In the genomic region with DNA sequence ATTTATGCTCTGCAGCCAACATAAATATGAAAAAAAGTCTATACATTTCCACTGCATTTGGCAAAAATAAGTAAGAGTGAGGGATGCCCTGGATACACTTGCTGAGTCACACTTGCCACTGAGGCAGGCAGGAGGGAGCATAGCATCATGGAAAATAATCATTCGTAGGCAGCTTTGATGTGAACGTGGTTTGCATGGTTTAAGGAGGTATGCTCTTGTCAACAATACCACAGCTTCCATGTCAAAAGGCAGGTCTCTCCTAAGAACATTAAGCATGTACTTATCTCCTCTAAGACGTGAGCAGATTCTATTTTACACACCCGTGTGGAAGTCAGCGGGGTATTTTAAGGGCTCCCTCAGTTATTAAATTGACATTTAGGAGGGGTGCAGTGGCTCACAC, we compare ENCODE assay signal across 15 cellular contexts.
DNase-seq lines count a peak whose midpoint lies in the region; ATAC-seq and TF ChIP-seq lines count a peak whose summit lies in the region.
"Had no signal": no experiment of that assay in that cellular context is flagged by ENCODE, and none has a peak within 500 bp of the region (broad histone marks: within the 10 kb centered on the region; RNA-seq: fewer than 3 reads in every experiment).

No MANE protein-coding gene starts in this region.

- H3K36me3 Mint-ChIP-seq in GM23338 (ENCODE audit: low read depth) = no peaks in the 10 kb centered on the region
- H3K36me3 Mint-ChIP-seq: CD4-positive, alpha-beta memory T cell had no signal

- no peak overlapping the region for H3K4me3 ChIP-seq in GM23338
- H3K4me3 ChIP-seq in Jurkat, Clone E6-1 (ENCODE audit: low read length) = no peak overlapping the region

- no peaks in the 10 kb centered on the region for H3K27me3 ChIP-seq in GM23338 (ENCODE audit: insufficient read depth)

- no peaks in the 10 kb centered on the region for H4K20me1 ChIP-seq in GM23338 (replicated peaks; ENCODE audit: insufficient read depth)

- no peak overlapping the region for H3K4me3 Mint-ChIP-seq in GM23338
- H3K4me3 Mint-ChIP-seq: CD4-positive, alpha-beta memory T cell had no signal

- H2AFZ ChIP-seq in GM23338 = peak overlapping the region; percentile 47; the same call in 1 of the 2 replicates

- H3K36me3 ChIP-seq in GM23338 (ENCODE audit: insufficient read depth) = no peaks in the 10 kb centered on the region

- H3K4me1 Mint-ChIP-seq in GM23338 = peaks cover 20% of the 10 kb centered on the region
- H3K4me1 Mint-ChIP-seq: CD4-positive, alpha-beta memory T cell had no signal

- H3K79me2 ChIP-seq in GM23338 (replicated peaks; ENCODE audit: insufficient read depth) = no peaks in the 10 kb centered on the region

- DNase-seq in GM23338 (ENCODE audit: low spot score) = no peak
- peak; percentile 0 for DNase-seq in Jurkat, Clone E6-1 (ENCODE audit: low read depth, low spot score)
- DNase-seq in astrocyte of the hippocampus (ENCODE audit: low read depth, low spot score) = peak; percentile 3
- no peak for DNase-seq in NCI-H345 (lab: John Stamatoyannopoulos, UW)
- DNase-seq in substantia nigra (lab: John Stamatoyannopoulos, UW) = no peak
- DNase-seq: C1 segment of cervical spinal cord; Calu3; CD4-positive, alpha-beta memory T cell; COR-L47; DMS53; DMS79 treated with DMSO at 0.1 percent for 48 hours; GF-D8; H7; HCEC 1CT had no signal

- no peak overlapping the region; the same call in 1 of the 2 replicates for H3K27ac Mint-ChIP-seq in GM23338
- H3K27ac Mint-ChIP-seq: CD4-positive, alpha-beta memory T cell had no signal

- no peak overlapping the region for H3K4me2 ChIP-seq in GM23338

- no peaks in the 10 kb centered on the region for H3K27me3 Mint-ChIP-seq in GM23338 (ENCODE audit: insufficient read depth, low read depth, poor library complexity)

- H3K9me2 ChIP-seq in GM23338 (ENCODE audit: insufficient read depth) = 0 out of 2 replicates have a peak, but pooled peaks cover 10% of the 10 kb centered on the region

- H3K9me3 Mint-ChIP-seq in GM23338 = no peaks in the 10 kb centered on the region

- ATAC-seq in GM23338 = no peak
- ATAC-seq in HG03521 (IDR thresholded peaks at IDR 0.05; ENCODE audit: unreplicated experiment) = no peak

- H3K27ac ChIP-seq in GM23338 (ENCODE audit: low read depth) (no peak overlapping the region), substantia nigra (ENCODE audit: low read depth, low read length, poor library complexity, severe bottlenecking) (no peak overlapping the region)

- peaks cover 15% of the 10 kb centered on the region for H3K4me1 ChIP-seq in GM23338 (ENCODE audit: insufficient read depth)

- no peak for TF ChIP-seq CTCF in GM23338 (conservative IDR thresholded peaks at IDR 0.05; ENCODE audit: low read depth in 2 of 2)

- H3F3A ChIP-seq in GM23338 (replicated peaks; ENCODE audit: low read depth) = no peaks in the 10 kb centered on the region

TF ChIP-seq in GM23338, 12 proteins besides CTCF, POLR2A, EP300 and RAD21 (continues in another document):
- TF ChIP-seq ZNF331 (CRISPR knock-in tag; IDR thresholded peaks at IDR 0.05; ENCODE audit: low read depth) = no peak
- no peak for TF ChIP-seq JUNB (IDR thresholded peaks at IDR 0.05; ENCODE audit: unreplicated experiment)
- TF ChIP-seq STAT1 (IDR thresholded peaks at IDR 0.05; ENCODE audit: unreplicated experiment) = no peak
- TF ChIP-seq, protein P1, sequence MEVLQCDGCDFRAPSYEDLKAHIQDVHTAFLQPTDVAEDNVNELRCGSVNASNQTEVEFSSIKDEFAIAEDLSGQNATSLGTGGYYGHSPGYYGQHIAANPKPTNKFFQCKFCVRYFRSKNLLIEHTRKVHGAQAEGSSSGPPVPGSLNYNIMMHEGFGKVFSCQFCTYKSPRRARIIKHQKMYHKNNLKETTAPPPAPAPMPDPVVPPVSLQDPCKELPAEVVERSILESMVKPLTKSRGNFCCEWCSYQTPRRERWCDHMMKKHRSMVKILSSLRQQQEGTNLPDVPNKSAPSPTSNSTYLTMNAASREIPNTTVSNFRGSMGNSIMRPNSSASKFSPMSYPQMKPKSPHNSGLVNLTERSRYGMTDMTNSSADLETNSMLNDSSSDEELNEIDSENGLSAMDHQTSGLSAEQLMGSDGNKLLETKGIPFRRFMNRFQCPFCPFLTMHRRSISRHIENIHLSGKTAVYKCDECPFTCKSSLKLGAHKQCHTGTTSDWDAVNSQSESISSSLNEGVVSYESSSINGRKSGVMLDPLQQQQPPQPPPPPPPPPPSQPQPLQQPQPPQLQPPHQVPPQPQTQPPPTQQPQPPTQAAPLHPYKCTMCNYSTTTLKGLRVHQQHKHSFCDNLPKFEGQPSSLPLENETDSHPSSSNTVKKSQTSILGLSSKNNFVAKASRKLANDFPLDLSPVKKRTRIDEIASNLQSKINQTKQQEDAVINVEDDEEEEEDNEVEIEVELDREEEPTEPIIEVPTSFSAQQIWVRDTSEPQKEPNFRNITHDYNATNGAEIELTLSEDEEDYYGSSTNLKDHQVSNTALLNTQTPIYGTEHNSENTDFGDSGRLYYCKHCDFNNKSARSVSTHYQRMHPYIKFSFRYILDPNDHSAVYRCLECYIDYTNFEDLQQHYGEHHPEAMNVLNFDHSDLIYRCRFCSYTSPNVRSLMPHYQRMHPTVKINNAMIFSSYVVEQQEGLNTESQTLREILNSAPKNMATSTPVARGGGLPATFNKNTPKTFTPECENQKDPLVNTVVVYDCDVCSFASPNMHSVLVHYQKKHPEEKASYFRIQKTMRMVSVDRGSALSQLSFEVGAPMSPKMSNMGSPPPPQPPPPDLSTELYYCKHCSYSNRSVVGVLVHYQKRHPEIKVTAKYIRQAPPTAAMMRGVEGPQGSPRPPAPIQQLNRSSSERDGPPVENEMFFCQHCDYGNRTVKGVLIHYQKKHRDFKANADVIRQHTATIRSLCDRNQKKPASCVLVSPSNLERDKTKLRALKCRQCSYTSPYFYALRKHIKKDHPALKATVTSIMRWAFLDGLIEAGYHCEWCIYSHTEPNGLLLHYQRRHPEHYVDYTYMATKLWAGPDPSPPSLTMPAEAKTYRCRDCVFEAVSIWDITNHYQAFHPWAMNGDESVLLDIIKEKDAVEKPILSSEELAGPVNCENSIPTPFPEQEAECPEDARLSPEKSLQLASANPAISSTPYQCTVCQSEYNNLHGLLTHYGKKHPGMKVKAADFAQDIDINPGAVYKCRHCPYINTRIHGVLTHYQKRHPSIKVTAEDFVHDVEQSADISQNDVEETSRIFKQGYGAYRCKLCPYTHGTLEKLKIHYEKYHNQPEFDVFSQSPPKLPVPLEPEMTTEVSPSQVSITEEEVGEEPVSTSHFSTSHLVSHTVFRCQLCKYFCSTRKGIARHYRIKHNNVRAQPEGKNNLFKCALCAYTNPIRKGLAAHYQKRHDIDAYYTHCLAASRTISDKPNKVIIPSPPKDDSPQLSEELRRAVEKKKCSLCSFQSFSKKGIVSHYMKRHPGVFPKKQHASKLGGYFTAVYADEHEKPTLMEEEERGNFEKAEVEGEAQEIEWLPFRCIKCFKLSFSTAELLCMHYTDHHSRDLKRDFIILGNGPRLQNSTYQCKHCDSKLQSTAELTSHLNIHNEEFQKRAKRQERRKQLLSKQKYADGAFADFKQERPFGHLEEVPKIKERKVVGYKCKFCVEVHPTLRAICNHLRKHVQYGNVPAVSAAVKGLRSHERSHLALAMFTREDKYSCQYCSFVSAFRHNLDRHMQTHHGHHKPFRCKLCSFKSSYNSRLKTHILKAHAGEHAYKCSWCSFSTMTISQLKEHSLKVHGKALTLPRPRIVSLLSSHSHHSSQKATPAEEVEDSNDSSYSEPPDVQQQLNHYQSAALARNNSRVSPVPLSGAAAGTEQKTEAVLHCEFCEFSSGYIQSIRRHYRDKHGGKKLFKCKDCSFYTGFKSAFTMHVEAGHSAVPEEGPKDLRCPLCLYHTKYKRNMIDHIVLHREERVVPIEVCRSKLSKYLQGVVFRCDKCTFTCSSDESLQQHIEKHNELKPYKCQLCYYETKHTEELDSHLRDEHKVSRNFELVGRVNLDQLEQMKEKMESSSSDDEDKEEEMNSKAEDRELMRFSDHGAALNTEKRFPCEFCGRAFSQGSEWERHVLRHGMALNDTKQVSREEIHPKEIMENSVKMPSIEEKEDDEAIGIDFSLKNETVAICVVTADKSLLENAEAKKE (CRISPR knock-in tag; IDR thresholded peaks at IDR 0.05) = no peak
- TF ChIP-seq CREB1 (CRISPR knock-in tag; IDR thresholded peaks at IDR 0.05; ENCODE audit: low read depth) = no peak
- TF ChIP-seq EZH2 (IDR thresholded peaks at IDR 0.05; ENCODE audit: low read depth, unreplicated experiment) = no peak
- no peak for TF ChIP-seq ZNF114 (CRISPR knock-in tag; IDR thresholded peaks at IDR 0.05)
- TF ChIP-seq, protein P2, sequence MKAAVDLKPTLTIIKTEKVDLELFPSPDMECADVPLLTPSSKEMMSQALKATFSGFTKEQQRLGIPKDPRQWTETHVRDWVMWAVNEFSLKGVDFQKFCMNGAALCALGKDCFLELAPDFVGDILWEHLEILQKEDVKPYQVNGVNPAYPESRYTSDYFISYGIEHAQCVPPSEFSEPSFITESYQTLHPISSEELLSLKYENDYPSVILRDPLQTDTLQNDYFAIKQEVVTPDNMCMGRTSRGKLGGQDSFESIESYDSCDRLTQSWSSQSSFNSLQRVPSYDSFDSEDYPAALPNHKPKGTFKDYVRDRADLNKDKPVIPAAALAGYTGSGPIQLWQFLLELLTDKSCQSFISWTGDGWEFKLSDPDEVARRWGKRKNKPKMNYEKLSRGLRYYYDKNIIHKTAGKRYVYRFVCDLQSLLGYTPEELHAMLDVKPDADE (IDR thresholded peaks at IDR 0.05) = no peak

Comparison
In these comparisons a context has a peak if more than half of its experiments do, and no peak if none do; other contexts are left out.
1. DNase-seq: peak in Jurkat, Clone E6-1 (single experiment) and astrocyte of the hippocampus (single experiment); none in GM23338 (single experiment), NCI-H345 (single experiment) and substantia nigra (0 of 49).